In genomic region chr9:129280236-129281231, GRCh38 we compare ENCODE assay signal across 14 cellular contexts.
DNase-seq lines count a peak whose midpoint lies in the region; ATAC-seq, FAIRE-seq and TF ChIP-seq lines count a peak whose summit lies in the region.
"Had no signal": no experiment of that assay in that cellular context is flagged by ENCODE, and none has a peak within 500 bp of the region (broad histone marks: within the 10 kb centered on the region; RNA-seq: fewer than 3 reads in every experiment).

No MANE protein-coding gene starts in this region.

- DNase-seq in D721Med (ENCODE audit: insufficient read length, low spot score), result peak; percentile 7
- DNase-seq in NAMALWA (ENCODE audit: low spot score), result peak; percentile 37
- DNase-seq in endodermal cell, result peak; percentile 42
- peak; percentile 59 for DNase-seq in spleen
- DNase-seq in stimulated activated CD4-positive, alpha-beta T cell treated with anti-CD3 and anti-CD28 coated beads, Interleukin-4, amount 100 ng/mL, for 24 hours, result no peak
- no peak for DNase-seq in T-helper 9 cell
- DNase-seq: activated naive CD4-positive, alpha-beta T cell; brain microvascular endothelial cell; foreskin melanocyte; NCI-H2029; NCI-H748 treated with DMSO at 0.1 percent for 48 hours; T-helper 2 cell had no signal

- H3K36me3 Mint-ChIP-seq in endodermal cell (ENCODE audit: low read depth), result no peaks in the 10 kb centered on the region
- H3K36me3 Mint-ChIP-seq: memory B cell had no signal

- H3K4me1 Mint-ChIP-seq in endodermal cell, result peaks cover 28% of the 10 kb centered on the region

- H3K27ac ChIP-seq in endodermal cell (ENCODE audit: low read depth, low read length) (no peak overlapping the region), spleen (no peak overlapping the region)
- H3K27ac ChIP-seq: brain microvascular endothelial cell had no signal

- ATAC-seq in GM21786 (IDR thresholded peaks at IDR 0.05; ENCODE audit: unreplicated experiment), result no peak

- H3K36me3 ChIP-seq in endodermal cell (ENCODE audit: control insufficient read depth, insufficient read depth, low read length) (no peaks in the 10 kb centered on the region), spleen (no peaks in the 10 kb centered on the region)
- H3K36me3 ChIP-seq: brain microvascular endothelial cell had no signal

- no peaks in the 10 kb centered on the region for H3K9me3 Mint-ChIP-seq in endodermal cell
- H3K9me3 Mint-ChIP-seq: memory B cell had no signal

- H3K4me1 ChIP-seq in endodermal cell (ENCODE audit: control insufficient read depth, insufficient read depth, low read length) (peaks cover 3% of the 10 kb centered on the region), spleen (peaks cover 0 to 46% (median 19%) of the 10 kb centered on the region in 6 donors)

- H3K9me3 ChIP-seq in endodermal cell (ENCODE audit: control insufficient read depth, low read length), result no peaks in the 10 kb centered on the region
- no peaks in the 10 kb centered on the region for H3K9me3 ChIP-seq in spleen

- H3K9ac ChIP-seq in endodermal cell (ENCODE audit: extremely low read depth, low read length, poor library complexity, severe bottlenecking), result no peak overlapping the region

- WGBS in endodermal cell (ENCODE audit: insufficient coverage in 1 of 2, insufficient read length in 1 of 2), 2 experiments, result 86 to 98% methylated on average over 10 to 14 of the region's 14 CpGs
- WGBS in spleen, 5 donors, result 74 to 89% (median 84%) methylated on average over 4 to 14 of the region's 14 CpGs

- TF ChIP-seq POLR2A in spleen (IDR thresholded peaks at IDR 0.05), result no peak

- no peak for FAIRE-seq in D721Med (lab: Jason Lieb, UNC)

- H3K27me3 Mint-ChIP-seq in endodermal cell (ENCODE audit: insufficient read depth), result peaks cover 3% of the 10 kb centered on the region

- H3K4me3 ChIP-seq in endodermal cell (ENCODE audit: low read length) (no peak overlapping the region), spleen (no peak overlapping the region)

- TF ChIP-seq CTCF in D721Med (IDR thresholded peaks at IDR 0.05; ENCODE audit: insufficient read depth, missing control alignments), result no peak
- no peak for TF ChIP-seq CTCF in endodermal cell (conservative IDR thresholded peaks at IDR 0.05)
- TF ChIP-seq CTCF in spleen (IDR thresholded peaks at IDR 0.05 in 8 of 11, conservative IDR thresholded peaks at IDR 0.05 in 3 of 11), result no peak

- H3K27ac Mint-ChIP-seq in endodermal cell, result no peak overlapping the region
- H3K27ac Mint-ChIP-seq: memory B cell had no signal

- H3K4me3 Mint-ChIP-seq in endodermal cell, result no peak overlapping the region
- H3K4me3 Mint-ChIP-seq: memory B cell had no signal

- intact Hi-C loops in spleen (cut with DNase I; ENCODE audit: low total_unique reads), result no loop called here

- H3K27me3 ChIP-seq in endodermal cell (ENCODE audit: control insufficient read depth, insufficient read depth, low read length, poor library complexity, severe bottlenecking) (no peaks in the 10 kb centered on the region), spleen (replicated peaks in 1 of 7) (peaks cover 0 to 25% (median 0%) of the 10 kb centered on the region in 7 donors)
- H3K27me3 ChIP-seq: brain microvascular endothelial cell had no signal

Comparison
In these comparisons a context has a peak if more than half of its experiments do, and no peak if none do; other contexts are left out.
1. DNase-seq: peak in D721Med (single experiment), NAMALWA (single experiment), endodermal cell (single experiment) and spleen (single experiment); none in stimulated activated CD4-positive, alpha-beta T cell treated with anti-CD3 and anti-CD28 coated beads, Interleukin-4, amount 100 ng/mL, for 24 hours (single experiment) and T-helper 9 cell (single experiment).